ENCODE assay signal across 1 cellular context in the genomic region with DNA sequence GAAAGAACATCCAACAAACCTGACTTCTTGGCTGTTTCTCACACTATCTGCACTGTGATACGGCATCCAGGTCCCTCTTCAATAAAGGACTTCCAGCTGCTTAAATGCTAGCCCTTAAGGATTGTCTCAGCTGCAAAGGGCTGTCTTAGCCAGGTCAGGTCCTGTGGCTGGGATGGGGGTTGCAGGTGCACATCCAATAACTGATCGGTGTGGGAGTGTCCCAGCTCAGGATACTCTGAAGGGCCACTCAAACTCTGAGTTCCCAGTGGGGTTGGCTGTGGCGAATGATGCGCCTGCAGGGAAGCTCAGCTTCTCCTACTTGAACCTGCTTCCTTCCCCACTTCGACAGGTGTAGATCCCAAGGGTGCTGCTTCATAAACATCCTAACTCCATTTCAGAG.
TF ChIP-seq lines count a peak whose summit lies in the region.

No MANE protein-coding gene starts in this region.

TF ChIP-seq in GM23338, 12 proteins besides CTCF, POLR2A, EP300 and RAD21 (continued from another document):
- TF ChIP-seq, protein P1, sequence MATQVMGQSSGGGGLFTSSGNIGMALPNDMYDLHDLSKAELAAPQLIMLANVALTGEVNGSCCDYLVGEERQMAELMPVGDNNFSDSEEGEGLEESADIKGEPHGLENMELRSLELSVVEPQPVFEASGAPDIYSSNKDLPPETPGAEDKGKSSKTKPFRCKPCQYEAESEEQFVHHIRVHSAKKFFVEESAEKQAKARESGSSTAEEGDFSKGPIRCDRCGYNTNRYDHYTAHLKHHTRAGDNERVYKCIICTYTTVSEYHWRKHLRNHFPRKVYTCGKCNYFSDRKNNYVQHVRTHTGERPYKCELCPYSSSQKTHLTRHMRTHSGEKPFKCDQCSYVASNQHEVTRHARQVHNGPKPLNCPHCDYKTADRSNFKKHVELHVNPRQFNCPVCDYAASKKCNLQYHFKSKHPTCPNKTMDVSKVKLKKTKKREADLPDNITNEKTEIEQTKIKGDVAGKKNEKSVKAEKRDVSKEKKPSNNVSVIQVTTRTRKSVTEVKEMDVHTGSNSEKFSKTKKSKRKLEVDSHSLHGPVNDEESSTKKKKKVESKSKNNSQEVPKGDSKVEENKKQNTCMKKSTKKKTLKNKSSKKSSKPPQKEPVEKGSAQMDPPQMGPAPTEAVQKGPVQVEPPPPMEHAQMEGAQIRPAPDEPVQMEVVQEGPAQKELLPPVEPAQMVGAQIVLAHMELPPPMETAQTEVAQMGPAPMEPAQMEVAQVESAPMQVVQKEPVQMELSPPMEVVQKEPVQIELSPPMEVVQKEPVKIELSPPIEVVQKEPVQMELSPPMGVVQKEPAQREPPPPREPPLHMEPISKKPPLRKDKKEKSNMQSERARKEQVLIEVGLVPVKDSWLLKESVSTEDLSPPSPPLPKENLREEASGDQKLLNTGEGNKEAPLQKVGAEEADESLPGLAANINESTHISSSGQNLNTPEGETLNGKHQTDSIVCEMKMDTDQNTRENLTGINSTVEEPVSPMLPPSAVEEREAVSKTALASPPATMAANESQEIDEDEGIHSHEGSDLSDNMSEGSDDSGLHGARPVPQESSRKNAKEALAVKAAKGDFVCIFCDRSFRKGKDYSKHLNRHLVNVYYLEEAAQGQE (IDR thresholded peaks at IDR 0.05; ENCODE audit: unreplicated experiment): no peak
- TF ChIP-seq JUNB (IDR thresholded peaks at IDR 0.05; ENCODE audit: unreplicated experiment) (no peak), NANOG (IDR thresholded peaks at IDR 0.05; ENCODE audit: borderline replicate concordance) (no peak), ZNF331 (CRISPR knock-in tag; IDR thresholded peaks at IDR 0.05; ENCODE audit: low read depth) (no peak)
- TF ChIP-seq, protein P2, sequence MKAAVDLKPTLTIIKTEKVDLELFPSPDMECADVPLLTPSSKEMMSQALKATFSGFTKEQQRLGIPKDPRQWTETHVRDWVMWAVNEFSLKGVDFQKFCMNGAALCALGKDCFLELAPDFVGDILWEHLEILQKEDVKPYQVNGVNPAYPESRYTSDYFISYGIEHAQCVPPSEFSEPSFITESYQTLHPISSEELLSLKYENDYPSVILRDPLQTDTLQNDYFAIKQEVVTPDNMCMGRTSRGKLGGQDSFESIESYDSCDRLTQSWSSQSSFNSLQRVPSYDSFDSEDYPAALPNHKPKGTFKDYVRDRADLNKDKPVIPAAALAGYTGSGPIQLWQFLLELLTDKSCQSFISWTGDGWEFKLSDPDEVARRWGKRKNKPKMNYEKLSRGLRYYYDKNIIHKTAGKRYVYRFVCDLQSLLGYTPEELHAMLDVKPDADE (IDR thresholded peaks at IDR 0.05): no peak
